In genomic region chr17:79874329-79874981, GRCh38 we compare ENCODE assay signal across 8 cellular contexts. TPM values are rescaled to one million over a fixed set of nuclear protein-coding genes. Genes with fewer than 3 reads are reported as not detected.
DNase-seq lines count a peak whose midpoint lies in the region; ATAC-seq and TF ChIP-seq lines count a peak whose summit lies in the region.

No MANE protein-coding gene starts in this region.

- H3K4me1 ChIP-seq in upper lobe of right lung, result no peaks in the 10 kb centered on the region

- peak; percentile 29 for DNase-seq in activated CD4-positive, alpha-beta T cell treated with anti-CD3 and anti-CD28 coated beads for 48 hours
- no peak for DNase-seq in activated CD4-positive, alpha-beta T cell treated with anti-CD3 and anti-CD28 coated beads, Interleukin-2, amount 50 U/mL, for 1 hour
- DNase-seq in hepatic stellate cell (ENCODE audit: low spot score), result peak; percentile 59
- DNase-seq in upper lobe of right lung, result no peak
- DNase-seq in nucleus accumbens (lab: John Stamatoyannopoulos, UW), result no peak
- no peak for DNase-seq in activated CD8-positive, alpha-beta memory T cell treated with anti-CD3 and anti-CD28 coated beads, Interleukin-2, amount 50 U/mL, for 48 hours

- no peak for TF ChIP-seq EP300 in Ishikawa (IDR thresholded peaks at IDR 0.05; ENCODE audit: borderline replicate concordance)

- H3K27ac ChIP-seq in VCaP (no peak overlapping the region), upper lobe of right lung (no peak overlapping the region)

- H3K36me3 ChIP-seq in upper lobe of right lung, result no peaks in the 10 kb centered on the region

- intact Hi-C loops in upper lobe of right lung (cut with DNase I), result no loop called here

- peak; percentile 73 for TF ChIP-seq CTCF in VCaP (conservative IDR thresholded peaks at IDR 0.05)
- TF ChIP-seq CTCF in upper lobe of right lung (IDR thresholded peaks at IDR 0.05), result peak; percentile 50

- no peak overlapping the region for H3K4me3 ChIP-seq in upper lobe of right lung

- H3K9me3 ChIP-seq in upper lobe of right lung, result no peaks in the 10 kb centered on the region

- H3K27me3 ChIP-seq in upper lobe of right lung, result no peaks in the 10 kb centered on the region

- 0 out of 2 replicates have a peak, but pooled peaks have one; percentile 24 for TF ChIP-seq RAD21 in Ishikawa (IDR thresholded peaks at IDR 0.05; ENCODE audit: low read depth)

- peak; percentile 65 for ATAC-seq in upper lobe of right lung

TF ChIP-seq in Ishikawa, 13 proteins besides CTCF, POLR2A, EP300 and RAD21:
- TF ChIP-seq CREB1 (IDR thresholded peaks at IDR 0.05; ENCODE audit: low read depth), result no peak
- TF ChIP-seq YY1 (IDR thresholded peaks at IDR 0.05; ENCODE audit: low read depth), result no peak
- TF ChIP-seq, protein P1, sequence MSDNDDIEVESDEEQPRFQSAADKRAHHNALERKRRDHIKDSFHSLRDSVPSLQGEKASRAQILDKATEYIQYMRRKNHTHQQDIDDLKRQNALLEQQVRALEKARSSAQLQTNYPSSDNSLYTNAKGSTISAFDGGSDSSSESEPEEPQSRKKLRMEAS (IDR thresholded peaks at IDR 0.05), result no peak
- TF ChIP-seq FOXM1 (IDR thresholded peaks at IDR 0.05; ENCODE audit: borderline replicate concordance, low read depth), result no peak
- no peak for TF ChIP-seq NFIC (IDR thresholded peaks at IDR 0.05)
- no peak for TF ChIP-seq REST (IDR thresholded peaks at IDR 0.05; ENCODE audit: low read depth)
- TF ChIP-seq USF1 (IDR thresholded peaks at IDR 0.05), result no peak
- no peak for TF ChIP-seq TAF1 (IDR thresholded peaks at IDR 0.05; ENCODE audit: low read depth)
- TF ChIP-seq EGR1 (IDR thresholded peaks at IDR 0.05), result no peak
- TF ChIP-seq ZBTB7A (IDR thresholded peaks at IDR 0.05; ENCODE audit: low read depth), result no peak
- TF ChIP-seq TCF12 (IDR thresholded peaks at IDR 0.05; ENCODE audit: low read depth), result no peak
- TF ChIP-seq TEAD4 (IDR thresholded peaks at IDR 0.05), result no peak
- TF ChIP-seq CEBPB (IDR thresholded peaks at IDR 0.05), result no peak

RNA-seq across cellular contexts. Expression of gene CBX4, which starts 35.2 kb away (rescaled TPM):
- total RNA-seq in upper lobe of right lung, result 20.2 TPM

Comparison
In these comparisons a context has a peak if more than half of its experiments do, and no peak if none do; other contexts are left out.
1. DNase-seq: peak in activated CD4-positive, alpha-beta T cell treated with anti-CD3 and anti-CD28 coated beads for 48 hours (single experiment) and hepatic stellate cell (single experiment); none in activated CD4-positive, alpha-beta T cell treated with anti-CD3 and anti-CD28 coated beads, Interleukin-2, amount 50 U/mL, for 1 hour (single experiment), upper lobe of right lung (single experiment), nucleus accumbens (0 of 56) and activated CD8-positive, alpha-beta memory T cell treated with anti-CD3 and anti-CD28 coated beads, Interleukin-2, amount 50 U/mL, for 48 hours (single experiment).